Comparison of ENCODE assay signal across 9 cellular contexts in the genomic region with DNA sequence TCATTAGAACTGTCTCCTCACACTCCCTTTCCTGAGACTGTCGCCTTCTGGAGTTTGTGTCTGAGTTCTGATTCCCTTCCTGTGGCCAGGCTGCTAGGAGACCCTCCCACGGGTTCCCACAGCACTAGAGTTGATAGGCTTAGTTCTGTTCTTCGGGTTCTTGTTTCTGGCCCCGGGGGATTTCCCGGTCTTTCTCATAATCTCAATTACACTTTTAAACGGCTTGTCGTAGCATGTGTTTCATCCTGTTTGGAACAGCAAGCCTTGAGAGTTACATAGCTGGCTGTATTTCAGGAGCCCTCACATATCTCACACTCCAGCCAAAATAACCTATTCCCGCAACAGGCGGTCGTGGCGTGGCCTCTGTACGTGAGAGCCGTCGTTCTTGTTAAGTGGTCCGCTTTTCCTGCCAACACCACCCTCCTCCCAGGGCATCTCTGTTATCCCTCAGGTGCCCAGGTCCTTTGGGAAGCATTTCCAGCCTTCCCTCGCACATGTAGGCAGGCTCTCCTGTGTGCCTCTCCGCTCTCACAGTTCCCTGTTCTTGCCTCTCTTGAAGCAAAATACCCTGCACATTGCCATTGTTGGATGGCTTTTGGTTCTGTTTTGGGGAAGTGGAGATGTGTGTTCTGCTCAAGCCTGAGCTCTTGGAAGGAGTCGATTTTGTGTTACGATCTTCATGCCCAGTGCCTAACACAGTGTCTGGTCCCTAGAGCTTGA. TPM values are rescaled to one million over a fixed set of nuclear protein-coding genes. Genes with fewer than 3 reads are reported as not detected.
A peak's percentile ranks its signal among the peaks of the same experiment; 100 is the strongest.
DNase-seq lines count a peak whose midpoint lies in the region; ATAC-seq and TF ChIP-seq lines count a peak whose summit lies in the region.
"Had no signal": no experiment of that assay in that cellular context is flagged by ENCODE, and none has a peak within 500 bp of the region (broad histone marks: within the 10 kb centered on the region; RNA-seq: fewer than 3 reads in every experiment).

No MANE protein-coding gene starts in this region.

- H4K20me1 ChIP-seq in OCI-LY7 (ENCODE audit: insufficient read depth, low read length) (peaks cover 13% of the 10 kb centered on the region), smooth muscle cell (ENCODE audit: low read depth) (no peaks in the 10 kb centered on the region)

- peaks cover 31% of the 10 kb centered on the region for H3K4me1 ChIP-seq in OCI-LY7 (ENCODE audit: insufficient read depth, low read length, poor library complexity, severe bottlenecking)
- peaks cover 15 to 50% (median 38%) of the 10 kb centered on the region in 3 donors for H3K4me1 ChIP-seq in esophagus squamous epithelium
- peaks cover 4% of the 10 kb centered on the region for H3K4me1 ChIP-seq in smooth muscle cell (ENCODE audit: low read depth)

- intact Hi-C loops in OCI-LY7 (cut with micrococcal nuclease; ENCODE audit: unreplicated experiment): no loop called here
- intact Hi-C loops in esophagus squamous epithelium (cut with DNase I): no loop called here

- H3K9me2 ChIP-seq in OCI-LY7 (ENCODE audit: insufficient read depth, low read length): no peaks in the 10 kb centered on the region

- no peak for TF ChIP-seq POLR2A in esophagus squamous epithelium (IDR thresholded peaks at IDR 0.05)

- H3K27ac ChIP-seq in OCI-LY7 (ENCODE audit: low read depth, low read length, poor library complexity, severe bottlenecking) (no peak overlapping the region), esophagus squamous epithelium (peak overlapping the region; percentile 44 to 78 (median 61)), smooth muscle cell (ENCODE audit: low read depth) (peak overlapping the region; percentile 90)

- no TSS peak for BruUV-seq in OCI-LY7 (replicated peaks; lab: Mats Ljungman, UMichigan)

- H3K27me3 ChIP-seq in esophagus squamous epithelium: no peaks in the 10 kb centered on the region
- no peaks in the 10 kb centered on the region for H3K27me3 ChIP-seq in smooth muscle cell (ENCODE audit: low read depth)
- H3K27me3 ChIP-seq: MG63 had no signal

- H3F3A ChIP-seq in smooth muscle cell (ENCODE audit: low read depth): peaks cover 4% of the 10 kb centered on the region

- DNase-seq in GM13976 (ENCODE audit: low spot score): peak; percentile 75
- no peak for DNase-seq in OCI-LY7 (ENCODE audit: low spot score)
- DNase-seq in esophagus squamous epithelium (lab: John Stamatoyannopoulos, UW): no peak
- DNase-seq in smooth muscle cell (lab: John Stamatoyannopoulos, UW; ENCODE audit: unreplicated experiment): no peak
- DNase-seq in NCI-H1105 treated with DMSO at 0.1 percent for 48 hours (lab: John Stamatoyannopoulos, UW): no peak
- no peak for DNase-seq in DMS79 (lab: John Stamatoyannopoulos, UW)
- no peak for DNase-seq in Ammon's horn (ENCODE audit: low spot score)
- DNase-seq: MG63 had no signal

- no peak for ATAC-seq in GM21447 (IDR thresholded peaks at IDR 0.05; ENCODE audit: unreplicated experiment)

- H3K9ac ChIP-seq in smooth muscle cell (ENCODE audit: low read depth): peak overlapping the region; percentile 76

- no peak overlapping the region for H3K4me3 ChIP-seq in OCI-LY7 (ENCODE audit: low read depth, low read length, poor library complexity, severe bottlenecking)
- no peak overlapping the region for H3K4me3 ChIP-seq in esophagus squamous epithelium
- no peak overlapping the region for H3K4me3 ChIP-seq in smooth muscle cell
- H3K4me3 ChIP-seq: MG63 had no signal

- H3K79me2 ChIP-seq in OCI-LY7 (ENCODE audit: insufficient read depth, low read depth, low read length) (peaks cover 10% of the 10 kb centered on the region; the same call in 1 of the 2 replicates), smooth muscle cell (ENCODE audit: low read depth) (no peaks in the 10 kb centered on the region)

- POLR2A ChIA-PET in OCI-LY7 (lab: Charles Lee): no interaction called here

- peak overlapping the region; percentile 47; the same call in 1 of the 2 replicates for H3K4me2 ChIP-seq in OCI-LY7 (ENCODE audit: low read length)
- H3K4me2 ChIP-seq in smooth muscle cell: peak overlapping the region; percentile 56

- TF ChIP-seq CTCF in GM13976 (IDR thresholded peaks at IDR 0.05; ENCODE audit: borderline replicate concordance, control extremely low read depth, extremely low read depth, insufficient read depth, missing control alignments) (no peak), OCI-LY7 (conservative IDR thresholded peaks at IDR 0.05; ENCODE audit: low read length) (no peak), esophagus squamous epithelium (IDR thresholded peaks at IDR 0.05) (no peak), smooth muscle cell (IDR thresholded peaks at IDR 0.05; ENCODE audit: borderline replicate concordance, insufficient read depth, poor library complexity, severe bottlenecking) (no peak)

- no peak overlapping the region for H2AFZ ChIP-seq in OCI-LY7 (ENCODE audit: low read length)
- H2AFZ ChIP-seq in smooth muscle cell (ENCODE audit: low read depth): no peak overlapping the region

- in situ Hi-C loops in GM13976 (cut with MboI; ENCODE audit: low sequenced_read_pairs, unreplicated experiment): no loop called here

- CTCF ChIA-PET in OCI-LY7 (lab: Charles Lee; ENCODE audit: unreplicated experiment): no interaction called here

- 35 to 41% methylated on average over 18 to 19 of the region's 19 CpGs for WGBS in esophagus squamous epithelium, 2 donors
- 40% methylated on average over 19 of the region's 19 CpGs for WGBS in smooth muscle cell (ENCODE audit: low lambda C conversion rate)

- H3K36me3 ChIP-seq in OCI-LY7 (ENCODE audit: insufficient read depth, low read length): peaks cover 89% of the 10 kb centered on the region
- H3K36me3 ChIP-seq in esophagus squamous epithelium: peaks cover 0 to 59% (median 21%) of the 10 kb centered on the region in 3 donors
- H3K36me3 ChIP-seq in smooth muscle cell (ENCODE audit: low read depth): peaks cover 2% of the 10 kb centered on the region

- H3K9me3 ChIP-seq in OCI-LY7 (ENCODE audit: low read length): no peaks in the 10 kb centered on the region
- no peaks in the 10 kb centered on the region for H3K9me3 ChIP-seq in esophagus squamous epithelium
- H3K9me3 ChIP-seq in smooth muscle cell (replicated peaks; ENCODE audit: low read depth): no peaks in the 10 kb centered on the region
- H3K9me3 ChIP-seq: MG63 had no signal

RNA-seq across cellular contexts. Expression of a gene that starts 46.0 kb away (rescaled TPM):
- 138 and 168 TPM in 2 replicates for total RNA-seq in OCI-LY7 (2014; rRNA removed; shearing (Covaris generic))
- total RNA-seq in OCI-LY7 (2022) (128 and 135 TPM in 2 replicates), esophagus squamous epithelium (10 to 100 TPM; 37.4 to 84.8 (median 80.3) TPM), smooth muscle cell (78.2 and 87.4 TPM in 2 replicates)
- 97.2 and 103 TPM in 2 replicates for polyA plus RNA-seq in smooth muscle cell

RNA-seq across cellular contexts. Expression of a gene that starts 46.3 kb away (rescaled TPM):
- total RNA-seq in OCI-LY7 (2014; rRNA removed; shearing (Covaris generic)): 55.7 and 70.2 TPM in 2 replicates
- total RNA-seq in OCI-LY7 (2022): 92.1 and 105 TPM in 2 replicates
- 10 to 100 TPM; 30.7 to 79.3 (median 42.3) TPM for total RNA-seq in esophagus squamous epithelium
- total RNA-seq in smooth muscle cell: 64.8 and 67.3 TPM in 2 replicates
- 89.6 and 101 TPM in 2 replicates for polyA plus RNA-seq in smooth muscle cell
